In genomic region chr13:75219479-75220237, GRCh38 we compare ENCODE assay signal across 7 cellular contexts.
DNase-seq lines count a peak whose midpoint lies in the region; ATAC-seq and TF ChIP-seq lines count a peak whose summit lies in the region.

No MANE protein-coding gene starts in this region.

- ATAC-seq in HG02610 (IDR thresholded peaks at IDR 0.05; ENCODE audit: unreplicated experiment) (peak; percentile 94), T-helper 17 cell (peak; percentile 99)

- peaks cover 50% of the 10 kb centered on the region for H3K27me3 Mint-ChIP-seq in T-helper 17 cell

- no peaks in the 10 kb centered on the region for H3K36me3 ChIP-seq in right atrium auricular region

- peaks cover 7% of the 10 kb centered on the region for H3K4me1 Mint-ChIP-seq in T-helper 17 cell

- H3K4me3 Mint-ChIP-seq in T-helper 17 cell: peak overlapping the region; percentile 31

- DNase-seq in NCI-H1092 (lab: John Stamatoyannopoulos, UW) (peak; percentile 82), T-helper 17 cell (peak; percentile 66 to 84 (median 70)), amniotic stem cell (lab: John Stamatoyannopoulos, UW) (peak; percentile 50), right atrium auricular region (ENCODE audit: low spot score) (peak; percentile 77), retina (peak; percentile 94)

- H3K36me3 Mint-ChIP-seq in T-helper 17 cell (ENCODE audit: low read depth): peaks cover 2% of the 10 kb centered on the region

- H3K9me3 ChIP-seq in T-helper 17 cell (ENCODE audit: control insufficient read depth, low read length, poor library complexity, severe bottlenecking): no peaks in the 10 kb centered on the region
- H3K9me3 ChIP-seq in right atrium auricular region: no peaks in the 10 kb centered on the region

- peak; percentile 93 for TF ChIP-seq CTCF in GM12875 (IDR thresholded peaks at IDR 0.05; ENCODE audit: borderline replicate concordance, insufficient read depth, low read depth, low read length)
- peak; percentile 90 to 98 for TF ChIP-seq CTCF in right atrium auricular region (IDR thresholded peaks at IDR 0.05)

- peaks cover 0 to 8% of the 10 kb centered on the region in 2 donors for H3K4me1 ChIP-seq in right atrium auricular region

- H3K27ac Mint-ChIP-seq in T-helper 17 cell: no peak overlapping the region

- no peak overlapping the region for H3K27ac ChIP-seq in right atrium auricular region

- H3K4me3 ChIP-seq in GM12875 (ENCODE audit: low read depth, low read length) (no peak overlapping the region), right atrium auricular region (peak overlapping the region in 1 of 2 donors; percentile 22)

- no peaks in the 10 kb centered on the region for H3K27me3 ChIP-seq in right atrium auricular region
